Comparison of ENCODE assay signal across 17 cellular contexts in genomic region chr9:95242613-95243012, GRCh38.
DNase-seq lines count a peak whose midpoint lies in the region; ATAC-seq and TF ChIP-seq lines count a peak whose summit lies in the region.
"Had no signal": no experiment of that assay in that cellular context is flagged by ENCODE, and none has a peak within 500 bp of the region (broad histone marks: within the 10 kb centered on the region; RNA-seq: fewer than 3 reads in every experiment).

No MANE protein-coding gene starts in this region.

- intact Hi-C loops in esophagus muscularis mucosa (cut with DNase I) (no loop called here), ovary (cut with DNase I) (no loop called here)

- ATAC-seq in stimulated activated naive CD8-positive, alpha-beta T cell treated with anti-CD3 and anti-CD28 coated beads, Interleukin-15, Interleukin-2, amounts not matched to agents 100 U/mL and 50 U/mL, for 24 hours = no peak
- ATAC-seq in HG03342 (IDR thresholded peaks at IDR 0.05; ENCODE audit: unreplicated experiment) = no peak
- ATAC-seq: Right ventricle myocardium inferior had no signal

- H3K4me3 ChIP-seq in esophagus muscularis mucosa (no peak overlapping the region), ovary (no peak overlapping the region)
- H3K4me3 ChIP-seq: Peyer's patch had no signal

- H3K36me3 ChIP-seq in esophagus muscularis mucosa (peaks cover 0 to 19% (median 4%) of the 10 kb centered on the region in 4 donors), ovary (no peaks in the 10 kb centered on the region)

- H3K36me3 Mint-ChIP-seq in stimulated activated naive CD8-positive, alpha-beta T cell treated with anti-CD3 and anti-CD28 coated beads, Interleukin-15, Interleukin-2, amounts not matched to agents 100 ng/mL and 50 ng/mL, for 24 hours (ENCODE audit: low read depth) = peaks cover 39% of the 10 kb centered on the region

- no peak overlapping the region for H3K27ac ChIP-seq in esophagus muscularis mucosa (replicated peaks in 1 of 4)
- H3K27ac ChIP-seq in ovary = no peak overlapping the region
- H3K27ac ChIP-seq: Peyer's patch had no signal

- no peak for TF ChIP-seq EP300 in esophagus muscularis mucosa (IDR thresholded peaks at IDR 0.05)
- no peak for TF ChIP-seq EP300 in ovary (IDR thresholded peaks at IDR 0.05)

- TF ChIP-seq CTCF in esophagus muscularis mucosa (IDR thresholded peaks at IDR 0.05) (no peak), ovary (IDR thresholded peaks at IDR 0.05) (no peak)

- no peaks in the 10 kb centered on the region for H3K4me1 ChIP-seq in esophagus muscularis mucosa
- no peaks in the 10 kb centered on the region for H3K4me1 ChIP-seq in ovary (ENCODE audit: insufficient read depth)
- H3K4me1 ChIP-seq: Peyer's patch had no signal

- H3K9me3 ChIP-seq in esophagus muscularis mucosa (no peaks in the 10 kb centered on the region), ovary (no peaks in the 10 kb centered on the region)
- H3K9me3 ChIP-seq: Peyer's patch had no signal

- H3K4me3 Mint-ChIP-seq in stimulated activated naive CD8-positive, alpha-beta T cell treated with anti-CD3 and anti-CD28 coated beads, Interleukin-15, Interleukin-2, amounts not matched to agents 100 ng/mL and 50 ng/mL, for 24 hours = no peak overlapping the region
- H3K4me3 Mint-ChIP-seq: T-helper 1 cell treated with Interleukin-12 subunit alpha and Interleukin-12 subunit beta and Interleukin-4 antibody, amounts not matched to agents 30 μg/mL and 1 μg/mL, for 36 hours had no signal

- H3K27me3 Mint-ChIP-seq in stimulated activated naive CD8-positive, alpha-beta T cell treated with anti-CD3 and anti-CD28 coated beads, Interleukin-15, Interleukin-2, amounts not matched to agents 100 ng/mL and 50 ng/mL, for 24 hours = no peaks in the 10 kb centered on the region

- peak overlapping the region; percentile 49 for H3K27ac Mint-ChIP-seq in stimulated activated naive CD8-positive, alpha-beta T cell treated with anti-CD3 and anti-CD28 coated beads, Interleukin-15, Interleukin-2, amounts not matched to agents 100 ng/mL and 50 ng/mL, for 24 hours
- H3K27ac Mint-ChIP-seq: T-helper 1 cell treated with Interleukin-12 subunit alpha and Interleukin-12 subunit beta and Interleukin-4 antibody, amounts not matched to agents 30 μg/mL and 1 μg/mL, for 36 hours had no signal

- no peak for DNase-seq in stimulated activated naive CD8-positive, alpha-beta T cell treated with anti-CD3 and anti-CD28 coated beads, Interleukin-15, Interleukin-2, amounts not matched to agents 100 U/mL and 50 U/mL, for 24 hours
- DNase-seq in NCI-H2171 (lab: John Stamatoyannopoulos, UW) (peak; percentile 63), esophagus muscularis mucosa (ENCODE audit: extremely low spot score) (peak; percentile 66), ovary (no peak)
- no peak for DNase-seq in stimulated activated CD4-positive, alpha-beta T cell treated with anti-CD3 and anti-CD28 coated beads, Interleukin-2, amount 100 ng/mL, for 48 hours
- DNase-seq: COR-L47, DMS53, HCEC 1CT, KBM-7, NCI-H1436 treated with DMSO at 0.1 percent for 48 hours, NCI-H2081 treated with DMSO at 0.1 percent for 48 hours, NCI-H748 treated with DMSO at 0.1 percent for 48 hours, Peyer's patch had no signal

- H3K4me1 Mint-ChIP-seq in stimulated activated naive CD8-positive, alpha-beta T cell treated with anti-CD3 and anti-CD28 coated beads, Interleukin-15, Interleukin-2, amounts not matched to agents 100 ng/mL and 50 ng/mL, for 24 hours (ENCODE audit: low read depth) = no peaks in the 10 kb centered on the region

- no peak for TF ChIP-seq POLR2A in esophagus muscularis mucosa (IDR thresholded peaks at IDR 0.05; ENCODE audit: low read depth)
- no peak for TF ChIP-seq POLR2A in ovary (IDR thresholded peaks at IDR 0.05)

- no peaks in the 10 kb centered on the region for H3K9me3 Mint-ChIP-seq in stimulated activated naive CD8-positive, alpha-beta T cell treated with anti-CD3 and anti-CD28 coated beads, Interleukin-15, Interleukin-2, amounts not matched to agents 100 ng/mL and 50 ng/mL, for 24 hours
- H3K9me3 Mint-ChIP-seq: T-helper 1 cell treated with Interleukin-12 subunit alpha and Interleukin-12 subunit beta and Interleukin-4 antibody, amounts not matched to agents 30 μg/mL and 1 μg/mL, for 36 hours had no signal

- no peaks in the 10 kb centered on the region for H3K27me3 ChIP-seq in esophagus muscularis mucosa
- no peaks in the 10 kb centered on the region for H3K27me3 ChIP-seq in ovary
- H3K27me3 ChIP-seq: Peyer's patch had no signal

Comparison
In these comparisons a context has a peak if more than half of its experiments do, and no peak if none do; other contexts are left out.
1. DNase-seq: peak in NCI-H2171 (single experiment) and esophagus muscularis mucosa (single experiment); none in stimulated activated naive CD8-positive, alpha-beta T cell treated with anti-CD3 and anti-CD28 coated beads, Interleukin-15, Interleukin-2, amounts not matched to agents 100 U/mL and 50 U/mL, for 24 hours (single experiment), ovary (0 of 5) and stimulated activated CD4-positive, alpha-beta T cell treated with anti-CD3 and anti-CD28 coated beads, Interleukin-2, amount 100 ng/mL, for 48 hours (0 of 2).